In the genomic region with DNA sequence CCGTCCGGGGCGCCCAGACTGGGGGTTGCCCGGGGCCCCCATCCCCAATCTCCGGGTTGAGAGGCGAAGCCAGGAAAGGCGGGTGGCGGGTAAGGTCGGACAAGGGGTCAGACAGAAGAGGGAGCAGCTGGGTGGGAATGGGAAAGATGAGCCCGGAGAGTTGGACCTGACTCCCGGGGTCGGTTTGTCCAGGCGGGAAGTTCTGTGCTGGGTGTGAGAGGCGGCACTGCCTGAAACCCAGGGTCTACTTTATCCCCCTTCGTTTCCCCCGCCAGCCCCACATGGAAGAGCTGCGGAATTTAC, we compare ENCODE assay signal across 1 cellular context.
TF ChIP-seq lines count a peak whose summit lies in the region.

No MANE protein-coding gene starts in this region.

TF ChIP-seq in GM12878, 131 proteins besides CTCF, POLR2A, EP300 and RAD21:
- no peak for TF ChIP-seq TARDBP (IDR thresholded peaks at IDR 0.05; ENCODE audit: borderline replicate concordance)
- TF ChIP-seq CREB1 (IDR thresholded peaks at IDR 0.05; ENCODE audit: low read depth), result 0 out of 2 replicates have a peak, but pooled peaks have one; percentile 3
- TF ChIP-seq HCFC1 (IDR thresholded peaks at IDR 0.05; ENCODE audit: low read length), result no peak
- TF ChIP-seq SMC3 (IDR thresholded peaks at IDR 0.05; ENCODE audit: borderline replicate concordance, low read length), result no peak
- no peak for TF ChIP-seq CBX3 (IDR thresholded peaks at IDR 0.05; ENCODE audit: borderline replicate concordance, low read depth)
- no peak for TF ChIP-seq RAD51 (IDR thresholded peaks at IDR 0.05)
- no peak for TF ChIP-seq RB1 (IDR thresholded peaks at IDR 0.05; ENCODE audit: borderline replicate concordance)
- TF ChIP-seq TAF1 (IDR thresholded peaks at IDR 0.05; ENCODE audit: borderline replicate concordance, low read depth, low read length), result no peak
- TF ChIP-seq, protein P1, sequence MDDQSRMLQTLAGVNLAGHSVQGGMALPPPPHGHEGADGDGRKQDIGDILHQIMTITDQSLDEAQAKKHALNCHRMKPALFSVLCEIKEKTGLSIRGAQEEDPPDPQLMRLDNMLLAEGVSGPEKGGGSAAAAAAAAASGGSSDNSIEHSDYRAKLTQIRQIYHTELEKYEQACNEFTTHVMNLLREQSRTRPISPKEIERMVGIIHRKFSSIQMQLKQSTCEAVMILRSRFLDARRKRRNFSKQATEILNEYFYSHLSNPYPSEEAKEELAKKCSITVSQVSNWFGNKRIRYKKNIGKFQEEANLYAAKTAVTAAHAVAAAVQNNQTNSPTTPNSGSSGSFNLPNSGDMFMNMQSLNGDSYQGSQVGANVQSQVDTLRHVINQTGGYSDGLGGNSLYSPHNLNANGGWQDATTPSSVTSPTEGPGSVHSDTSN (IDR thresholded peaks at IDR 0.05; ENCODE audit: insufficient replicate concordance, low read depth, low read length), result no peak
- no peak for TF ChIP-seq EZH2 (IDR thresholded peaks at IDR 0.05; ENCODE audit: borderline replicate concordance, control insufficient read depth, low read depth, low read length)
- TF ChIP-seq, protein P2, sequence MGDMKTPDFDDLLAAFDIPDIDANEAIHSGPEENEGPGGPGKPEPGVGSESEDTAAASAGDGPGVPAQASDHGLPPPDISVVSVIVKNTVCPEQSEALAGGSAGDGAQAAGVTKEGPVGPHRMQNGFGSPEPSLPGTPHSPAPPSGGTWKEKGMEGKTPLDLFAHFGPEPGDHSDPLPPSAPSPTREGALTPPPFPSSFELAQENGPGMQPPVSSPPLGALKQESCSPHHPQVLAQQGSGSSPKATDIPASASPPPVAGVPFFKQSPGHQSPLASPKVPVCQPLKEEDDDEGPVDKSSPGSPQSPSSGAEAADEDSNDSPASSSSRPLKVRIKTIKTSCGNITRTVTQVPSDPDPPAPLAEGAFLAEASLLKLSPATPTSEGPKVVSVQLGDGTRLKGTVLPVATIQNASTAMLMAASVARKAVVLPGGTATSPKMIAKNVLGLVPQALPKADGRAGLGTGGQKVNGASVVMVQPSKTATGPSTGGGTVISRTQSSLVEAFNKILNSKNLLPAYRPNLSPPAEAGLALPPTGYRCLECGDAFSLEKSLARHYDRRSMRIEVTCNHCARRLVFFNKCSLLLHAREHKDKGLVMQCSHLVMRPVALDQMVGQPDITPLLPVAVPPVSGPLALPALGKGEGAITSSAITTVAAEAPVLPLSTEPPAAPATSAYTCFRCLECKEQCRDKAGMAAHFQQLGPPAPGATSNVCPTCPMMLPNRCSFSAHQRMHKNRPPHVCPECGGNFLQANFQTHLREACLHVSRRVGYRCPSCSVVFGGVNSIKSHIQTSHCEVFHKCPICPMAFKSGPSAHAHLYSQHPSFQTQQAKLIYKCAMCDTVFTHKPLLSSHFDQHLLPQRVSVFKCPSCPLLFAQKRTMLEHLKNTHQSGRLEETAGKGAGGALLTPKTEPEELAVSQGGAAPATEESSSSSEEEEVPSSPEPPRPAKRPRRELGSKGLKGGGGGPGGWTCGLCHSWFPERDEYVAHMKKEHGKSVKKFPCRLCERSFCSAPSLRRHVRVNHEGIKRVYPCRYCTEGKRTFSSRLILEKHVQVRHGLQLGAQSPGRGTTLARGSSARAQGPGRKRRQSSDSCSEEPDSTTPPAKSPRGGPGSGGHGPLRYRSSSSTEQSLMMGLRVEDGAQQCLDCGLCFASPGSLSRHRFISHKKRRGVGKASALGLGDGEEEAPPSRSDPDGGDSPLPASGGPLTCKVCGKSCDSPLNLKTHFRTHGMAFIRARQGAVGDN (IDR thresholded peaks at IDR 0.05), result no peak
- peak; percentile 37 for TF ChIP-seq MLLT1 (IDR thresholded peaks at IDR 0.05)
- no peak for TF ChIP-seq TCF12 (IDR thresholded peaks at IDR 0.05; ENCODE audit: low read depth, low read length)
- TF ChIP-seq BACH1 (IDR thresholded peaks at IDR 0.05; ENCODE audit: borderline replicate concordance), result no peak
- TF ChIP-seq, protein P3, sequence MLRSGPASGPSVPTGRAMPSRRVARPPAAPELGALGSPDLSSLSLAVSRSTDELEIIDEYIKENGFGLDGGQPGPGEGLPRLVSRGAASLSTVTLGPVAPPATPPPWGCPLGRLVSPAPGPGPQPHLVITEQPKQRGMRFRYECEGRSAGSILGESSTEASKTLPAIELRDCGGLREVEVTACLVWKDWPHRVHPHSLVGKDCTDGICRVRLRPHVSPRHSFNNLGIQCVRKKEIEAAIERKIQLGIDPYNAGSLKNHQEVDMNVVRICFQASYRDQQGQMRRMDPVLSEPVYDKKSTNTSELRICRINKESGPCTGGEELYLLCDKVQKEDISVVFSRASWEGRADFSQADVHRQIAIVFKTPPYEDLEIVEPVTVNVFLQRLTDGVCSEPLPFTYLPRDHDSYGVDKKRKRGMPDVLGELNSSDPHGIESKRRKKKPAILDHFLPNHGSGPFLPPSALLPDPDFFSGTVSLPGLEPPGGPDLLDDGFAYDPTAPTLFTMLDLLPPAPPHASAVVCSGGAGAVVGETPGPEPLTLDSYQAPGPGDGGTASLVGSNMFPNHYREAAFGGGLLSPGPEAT (IDR thresholded peaks at IDR 0.05; ENCODE audit: low read depth), result no peak
- TF ChIP-seq BHLHE40 (IDR thresholded peaks at IDR 0.05; ENCODE audit: borderline replicate concordance in 1 of 2, low read depth in 2 of 2, low read length in 1 of 2), result no peak
- no peak for TF ChIP-seq YBX1 (IDR thresholded peaks at IDR 0.05)
